ENCODE assay signal across 1 cellular context in the genomic region with DNA sequence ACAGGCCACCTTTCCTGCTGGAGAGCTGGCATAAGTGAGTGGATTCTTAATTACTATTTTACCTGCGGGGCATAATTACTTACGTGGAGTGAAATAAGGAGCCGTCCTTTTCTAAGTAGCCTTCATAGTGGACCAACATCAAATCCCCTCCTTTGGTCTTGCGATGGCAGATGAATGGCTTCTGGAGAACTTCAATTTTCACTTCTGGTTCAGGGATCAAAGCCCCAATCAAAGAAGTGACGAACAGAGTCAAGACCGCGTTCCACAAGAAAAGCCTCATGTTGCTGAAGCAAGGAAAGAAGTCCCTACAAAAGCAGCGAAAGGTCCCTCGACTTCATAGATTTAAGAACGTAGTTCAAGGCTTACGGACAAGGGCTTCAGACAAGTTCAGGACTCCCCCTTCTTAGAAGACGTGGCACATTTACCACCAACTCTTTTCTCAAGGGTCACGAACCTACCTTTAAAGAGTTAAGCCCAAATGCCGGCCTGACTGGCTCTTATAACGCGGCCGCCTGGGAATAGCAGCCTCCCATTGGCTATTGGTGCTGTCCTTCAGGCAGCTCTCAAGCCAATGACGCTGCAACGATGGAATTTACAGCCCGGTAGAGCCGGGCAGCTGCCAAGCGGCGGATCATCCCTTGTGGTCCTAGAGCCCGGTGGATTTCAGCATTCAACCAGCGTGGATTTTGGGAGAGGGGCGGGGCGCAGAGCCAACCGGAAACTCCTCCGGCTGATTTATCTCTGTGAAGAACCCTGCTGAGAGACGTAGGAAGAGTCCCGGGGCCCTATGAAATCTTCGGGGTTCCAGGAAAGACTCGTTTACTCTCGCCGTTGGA.
A peak's percentile ranks its signal among the peaks of the same experiment; 100 is the strongest.
TF ChIP-seq lines count a peak whose summit lies in the region.

A gene with protein sequence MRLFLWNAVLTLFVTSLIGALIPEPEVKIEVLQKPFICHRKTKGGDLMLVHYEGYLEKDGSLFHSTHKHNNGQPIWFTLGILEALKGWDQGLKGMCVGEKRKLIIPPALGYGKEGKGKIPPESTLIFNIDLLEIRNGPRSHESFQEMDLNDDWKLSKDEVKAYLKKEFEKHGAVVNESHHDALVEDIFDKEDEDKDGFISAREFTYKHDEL (minus strand): TSS at position 474 of the 836 bp plus-strand sequence. CDS start 194 bp downstream, at position 280.

TF ChIP-seq in HepG2, 621 proteins besides CTCF, POLR2A, EP300 and RAD21 (continued from another document and continues in another):
- TF ChIP-seq NFE2 (CRISPR knock-in tag; IDR thresholded peaks at IDR 0.05) (no peak), KLF13 (CRISPR knock-in tag; IDR thresholded peaks at IDR 0.05) (no peak), SOX5 (CRISPR knock-in tag; IDR thresholded peaks at IDR 0.05; ENCODE audit: borderline replicate concordance) (peak; percentile 37; the same call in 1 of the 2 replicates), REL (CRISPR knock-in tag; conservative IDR thresholded peaks at IDR 0.05) (no peak), HMGXB3 (CRISPR knock-in tag; IDR thresholded peaks at IDR 0.05; ENCODE audit: borderline replicate concordance) (no peak), KDM4B (CRISPR knock-in tag; IDR thresholded peaks at IDR 0.05) (no peak), HNF1A (IDR thresholded peaks at IDR 0.05; ENCODE audit: low read depth) (0 out of 2 replicates have a peak, but pooled peaks have one; percentile 15), HNF1A (CRISPR knock-in tag; IDR thresholded peaks at IDR 0.05; ENCODE audit: borderline replicate concordance) (no peak), CBX1 (IDR thresholded peaks at IDR 0.05; ENCODE audit: low read depth) (no peak), FOSL1 (CRISPR knock-in tag; IDR thresholded peaks at IDR 0.05; ENCODE audit: borderline replicate concordance) (no peak), ZFP37 (CRISPR knock-in tag; IDR thresholded peaks at IDR 0.05; ENCODE audit: borderline replicate concordance) (0 out of 2 replicates have a peak, but pooled peaks have one; percentile 20), ZNF878 (CRISPR knock-in tag; IDR thresholded peaks at IDR 0.05) (no peak), NFYC (CRISPR knock-in tag; IDR thresholded peaks at IDR 0.05) (peak; percentile 99), ZNF83 (CRISPR knock-in tag; IDR thresholded peaks at IDR 0.05; ENCODE audit: borderline replicate concordance) (no peak), KLF12 (CRISPR knock-in tag; IDR thresholded peaks at IDR 0.05; ENCODE audit: borderline replicate concordance) (peak; percentile 36; the same call in 1 of the 2 replicates), TCF12 (IDR thresholded peaks at IDR 0.05) (no peak), TCF12 (CRISPR knock-in tag; IDR thresholded peaks at IDR 0.05) (no peak), ADNP (CRISPR knock-in tag; IDR thresholded peaks at IDR 0.05) (no peak), ZNF550 (CRISPR knock-in tag; IDR thresholded peaks at IDR 0.05; ENCODE audit: borderline replicate concordance) (no peak), ZNF629 (CRISPR knock-in tag; conservative IDR thresholded peaks at IDR 0.05) (no peak), GFI1 (CRISPR knock-in tag; IDR thresholded peaks at IDR 0.05; ENCODE audit: borderline replicate concordance) (no peak), ZNF660 (CRISPR knock-in tag; IDR thresholded peaks at IDR 0.05; ENCODE audit: borderline replicate concordance, low read depth) (no peak), ZNF816 (CRISPR knock-in tag; IDR thresholded peaks at IDR 0.05; ENCODE audit: borderline replicate concordance) (no peak), FOSL2 (CRISPR knock-in tag; IDR thresholded peaks at IDR 0.05) (peak; percentile 29; the same call in 1 of the 2 replicates), ZBTB44 (CRISPR knock-in tag; IDR thresholded peaks at IDR 0.05) (no peak), SIX1 (CRISPR knock-in tag; IDR thresholded peaks at IDR 0.05; ENCODE audit: borderline replicate concordance) (0 out of 2 replicates have a peak, but pooled peaks have one; percentile 15), ZNF160 (CRISPR knock-in tag; IDR thresholded peaks at IDR 0.05) (no peak), ZNF75D (CRISPR knock-in tag; IDR thresholded peaks at IDR 0.05; ENCODE audit: borderline replicate concordance) (no peak), ZNF615 (CRISPR knock-in tag; IDR thresholded peaks at IDR 0.05; ENCODE audit: borderline replicate concordance) (no peak), ZBTB7A (CRISPR knock-in tag; IDR thresholded peaks at IDR 0.05) (no peak), E2F2 (CRISPR knock-in tag; IDR thresholded peaks at IDR 0.05; ENCODE audit: borderline replicate concordance) (no peak), ZNF430 (CRISPR knock-in tag; IDR thresholded peaks at IDR 0.05) (no peak; the same call in 1 of the 2 replicates), SETDB1 (CRISPR knock-in tag; IDR thresholded peaks at IDR 0.05; ENCODE audit: borderline replicate concordance) (no peak), ZKSCAN5 (CRISPR knock-in tag; IDR thresholded peaks at IDR 0.05) (no peak), KDM5A (IDR thresholded peaks at IDR 0.05; ENCODE audit: borderline replicate concordance, low read length) (peak; percentile 13; the same call in 1 of the 2 replicates), MBD4 (IDR thresholded peaks at IDR 0.05; ENCODE audit: borderline replicate concordance, low read length) (no peak), ZNF350 (CRISPR knock-in tag; IDR thresholded peaks at IDR 0.05; ENCODE audit: borderline replicate concordance, low read depth) (no peak; the same call in 1 of the 2 replicates), AGO1 (IDR thresholded peaks at IDR 0.05; ENCODE audit: low read depth, low read length, poor library complexity, severe bottlenecking) (no peak), ETV5 (CRISPR knock-in tag; IDR thresholded peaks at IDR 0.05; ENCODE audit: borderline replicate concordance) (peak; percentile 61; the same call in 1 of the 2 replicates), TEAD2 (CRISPR knock-in tag; IDR thresholded peaks at IDR 0.05) (no peak)
- TF ChIP-seq, protein P1, sequence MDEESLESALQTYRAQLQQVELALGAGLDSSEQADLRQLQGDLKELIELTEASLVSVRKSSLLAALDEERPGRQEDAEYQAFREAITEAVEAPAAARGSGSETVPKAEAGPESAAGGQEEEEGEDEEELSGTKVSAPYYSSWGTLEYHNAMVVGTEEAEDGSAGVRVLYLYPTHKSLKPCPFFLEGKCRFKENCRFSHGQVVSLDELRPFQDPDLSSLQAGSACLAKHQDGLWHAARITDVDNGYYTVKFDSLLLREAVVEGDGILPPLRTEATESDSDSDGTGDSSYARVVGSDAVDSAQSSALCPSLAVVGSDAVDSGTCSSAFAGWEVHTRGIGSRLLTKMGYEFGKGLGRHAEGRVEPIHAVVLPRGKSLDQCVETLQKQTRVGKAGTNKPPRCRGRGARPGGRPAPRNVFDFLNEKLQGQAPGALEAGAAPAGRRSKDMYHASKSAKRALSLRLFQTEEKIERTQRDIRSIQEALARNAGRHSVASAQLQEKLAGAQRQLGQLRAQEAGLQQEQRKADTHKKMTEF (CRISPR knock-in tag; IDR thresholded peaks at IDR 0.05), result peak; percentile 52; the same call in 1 of the 2 replicates
- TF ChIP-seq, protein P2, sequence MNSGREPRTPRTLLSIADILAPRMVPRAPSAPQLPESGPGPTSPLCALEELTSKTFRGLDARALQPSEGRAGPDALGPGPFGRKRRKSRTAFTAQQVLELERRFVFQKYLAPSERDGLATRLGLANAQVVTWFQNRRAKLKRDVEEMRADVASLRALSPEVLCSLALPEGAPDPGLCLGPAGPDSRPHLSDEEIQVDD (CRISPR knock-in tag; IDR thresholded peaks at IDR 0.05; ENCODE audit: borderline replicate concordance), result no peak
- TF ChIP-seq, protein P3, sequence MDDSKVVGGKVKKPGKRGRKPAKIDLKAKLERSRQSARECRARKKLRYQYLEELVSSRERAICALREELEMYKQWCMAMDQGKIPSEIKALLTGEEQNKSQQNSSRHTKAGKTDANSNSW (CRISPR knock-in tag; IDR thresholded peaks at IDR 0.05; ENCODE audit: borderline replicate concordance), result no peak
- TF ChIP-seq, protein P4, sequence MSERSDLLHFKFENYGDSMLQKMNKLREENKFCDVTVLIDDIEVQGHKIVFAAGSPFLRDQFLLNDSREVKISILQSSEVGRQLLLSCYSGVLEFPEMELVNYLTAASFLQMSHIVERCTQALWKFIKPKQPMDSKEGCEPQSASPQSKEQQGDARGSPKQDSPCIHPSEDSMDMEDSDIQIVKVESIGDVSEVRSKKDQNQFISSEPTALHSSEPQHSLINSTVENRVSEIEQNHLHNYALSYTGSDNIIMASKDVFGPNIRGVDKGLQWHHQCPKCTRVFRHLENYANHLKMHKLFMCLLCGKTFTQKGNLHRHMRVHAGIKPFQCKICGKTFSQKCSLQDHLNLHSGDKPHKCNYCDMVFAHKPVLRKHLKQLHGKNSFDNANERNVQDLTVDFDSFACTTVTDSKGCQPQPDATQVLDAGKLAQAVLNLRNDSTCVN (CRISPR knock-in tag; IDR thresholded peaks at IDR 0.05; ENCODE audit: borderline replicate concordance), result no peak
